In genomic region chr13:28475916-28476725, GRCh38 we compare ENCODE assay signal across 11 cellular contexts. TPM values are rescaled to one million over a fixed set of nuclear protein-coding genes. Genes with fewer than 3 reads are reported as not detected.
DNase-seq lines count a peak whose midpoint lies in the region; ATAC-seq lines count a peak whose summit lies in the region.
"Had no signal": no experiment of that assay in that cellular context is flagged by ENCODE, and none has a peak within 500 bp of the region (broad histone marks: within the 10 kb centered on the region; RNA-seq: fewer than 3 reads in every experiment).

No MANE protein-coding gene starts in this region.

- no peak for ATAC-seq in left colon
- ATAC-seq in HG03342 (IDR thresholded peaks at IDR 0.05; ENCODE audit: unreplicated experiment): no peak
- ATAC-seq in HG03571 (IDR thresholded peaks at IDR 0.05; ENCODE audit: unreplicated experiment): no peak
- ATAC-seq: stimulated activated naive CD8-positive, alpha-beta T cell treated with anti-CD3 and anti-CD28 coated beads, Interleukin-15, Interleukin-2, amounts not matched to agents 100 U/mL and 50 U/mL, for 24 hours had no signal

- DNase-seq in EL (peak; percentile 90), NCI-H226 (peak; percentile 55), dermis blood vessel endothelial cell (peak; percentile 81), non-pigmented ciliary epithelial cell (ENCODE audit: low read depth) (peak; percentile 82), inferior parietal cortex (ENCODE audit: extremely low spot score) (no peak), left colon (no peak)
- DNase-seq: activated CD4-positive, CD25-positive, alpha-beta regulatory T cell; islet precursor cell; stimulated activated naive CD8-positive, alpha-beta T cell treated with anti-CD3 and anti-CD28 coated beads, Interleukin-15, Interleukin-2, amounts not matched to agents 100 U/mL and 50 U/mL, for 24 hours had no signal

- intact Hi-C loops in left colon (cut with DNase I, micrococcal nuclease): no loop called here

RNA-seq across cellular contexts. Expression of gene FLT1, which starts 18.8 kb away (rescaled TPM):
- 74.7 and 82.9 TPM in 2 replicates for total RNA-seq in dermis blood vessel endothelial cell
- total RNA-seq in left colon: 1 to 10 TPM; 5.7 to 5.8 TPM

Comparison
In these comparisons a context has a peak if more than half of its experiments do, and no peak if none do; other contexts are left out.
1. DNase-seq: peak in EL (single experiment), NCI-H226 (single experiment), dermis blood vessel endothelial cell (single experiment) and non-pigmented ciliary epithelial cell (single experiment); none in inferior parietal cortex (single experiment) and left colon (0 of 2).
2. RNA of gene FLT1, which starts 18.8 kb away (total RNA-seq): 74.7 to 82.9 TPM in dermis blood vessel endothelial cell; 5.7 to 5.8 TPM in left colon; every median in the first group is over 10 times any median in the second.